ENCODE assay signal across 25 cellular contexts in the genomic region with DNA sequence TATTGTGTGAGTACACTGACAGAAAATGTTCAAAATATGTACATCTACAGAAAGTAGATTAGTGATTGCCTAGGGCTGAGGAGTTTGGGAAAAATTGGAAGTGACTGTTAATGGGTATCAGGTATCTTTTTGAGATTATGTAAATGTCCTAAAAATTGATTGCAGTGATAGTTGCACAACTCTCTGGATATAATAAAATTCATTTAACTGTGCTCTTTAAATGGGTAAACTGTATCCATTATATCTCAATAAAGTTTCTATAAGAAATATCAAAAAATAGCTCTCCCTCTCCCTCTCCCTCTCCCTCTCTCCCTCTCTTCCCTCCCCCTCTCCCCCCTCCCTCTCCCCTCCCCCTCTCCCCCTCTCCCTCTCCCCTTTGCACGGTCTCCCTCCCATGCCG. TPM values are rescaled to one million over a fixed set of nuclear protein-coding genes. Genes with fewer than 3 reads are reported as not detected.
"Had no signal": no experiment of that assay in that cellular context is flagged by ENCODE, and none has a peak within 500 bp of the region (broad histone marks: within the 10 kb centered on the region; RNA-seq: fewer than 3 reads in every experiment).

No MANE protein-coding gene starts in this region.

- ATAC-seq: esophagus mucosa, foreskin keratinocyte, heart right ventricle, left cardiac atrium, left lung, left ventricle myocardium superior, lower lobe of right lung, mucosa of descending colon had no signal

- FAIRE-seq: colon, frontal cortex, islet of Langerhans, keratinocyte had no signal

- H3K4me1 ChIP-seq: foreskin keratinocyte, left lung had no signal

- H3K27me3 ChIP-seq: foreskin keratinocyte, left lung had no signal

- DNase-seq: dermis blood vessel endothelial cell; dorsolateral prefrontal cortex; effector CD4-positive, alpha-beta T cell; effector memory CD4-positive, alpha-beta T cell; erythroblast; esophagus squamous epithelium; glutamatergic neuron; head of caudate nucleus; heart right ventricle; hippocampal formation; left cardiac atrium; left lung; left ventricle myocardium superior; lower lobe of right lung; mesenchymal stem cell; mucosa of descending colon; naive B cell had no signal

- H3K4me3 ChIP-seq: coronary artery, dorsolateral prefrontal cortex, esophagus squamous epithelium, heart right ventricle, left lung, lower lobe of right lung, mucosa of descending colon had no signal

- H3K27ac ChIP-seq: coronary artery, dorsolateral prefrontal cortex, epithelial cell of prostate, esophagus squamous epithelium, foreskin keratinocyte, heart right ventricle, left lung, lower lobe of right lung had no signal

- H3K36me3 ChIP-seq: heart right ventricle, left lung, lower lobe of right lung had no signal

RNA-seq across cellular contexts. Expression of a gene that starts 56.7 kb away (rescaled TPM):
- total RNA-seq: esophagus mucosa had no signal
